In the genomic region with DNA sequence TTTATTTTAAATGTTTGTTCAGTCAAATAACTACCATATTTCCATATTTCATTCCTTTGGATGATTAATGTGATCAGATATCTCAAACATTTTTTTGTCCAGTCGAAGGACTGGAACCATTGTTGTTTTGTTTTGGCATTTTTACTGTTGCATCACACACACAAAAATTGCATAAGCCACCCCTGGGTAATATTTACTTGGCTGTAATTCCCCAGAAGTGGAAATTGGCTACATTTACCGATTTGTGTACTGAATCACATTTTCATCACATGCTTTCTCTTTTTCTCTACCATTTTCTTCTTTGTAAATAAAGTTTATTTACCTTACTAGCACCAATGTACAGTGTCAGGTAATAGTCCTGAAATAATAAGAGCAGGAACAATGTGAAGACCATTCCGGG, we compare ENCODE assay signal across 24 cellular contexts.
DNase-seq lines count a peak whose midpoint lies in the region; ATAC-seq and TF ChIP-seq lines count a peak whose summit lies in the region.
"Had no signal": no experiment of that assay in that cellular context is flagged by ENCODE, and none has a peak within 500 bp of the region (broad histone marks: within the 10 kb centered on the region; RNA-seq: fewer than 3 reads in every experiment).

No MANE protein-coding gene starts in this region.

- H3K36me3 Mint-ChIP-seq in Calu3 (ENCODE audit: insufficient read depth, unreplicated experiment) (peaks cover 9% of the 10 kb centered on the region), glutamatergic neuron (ENCODE audit: unreplicated experiment) (peaks cover 11% of the 10 kb centered on the region)
- H3K36me3 Mint-ChIP-seq: CD4-positive, CD25-positive, alpha-beta regulatory T cell had no signal

- H3K27me3 ChIP-seq in right lobe of liver: no peaks in the 10 kb centered on the region
- H3K27me3 ChIP-seq: BLaER1, Peyer's patch, SJCRH30 had no signal

- H3K27ac ChIP-seq in right lobe of liver: no peak overlapping the region
- H3K27ac ChIP-seq: BLaER1, GM23248, HL-60, Peyer's patch, SJCRH30 had no signal

- peak; percentile 49 to 78 (median 68) for ATAC-seq in right lobe of liver
- ATAC-seq in GM18868 (IDR thresholded peaks at IDR 0.05; ENCODE audit: unreplicated experiment): no peak
- ATAC-seq: SK-N-SH treated with all-trans-retinoic acid at 6 μM for 48 hours had no signal

- no peaks in the 10 kb centered on the region for H3K27me3 Mint-ChIP-seq in Calu3 (ENCODE audit: unreplicated experiment)
- no peaks in the 10 kb centered on the region for H3K27me3 Mint-ChIP-seq in glutamatergic neuron (ENCODE audit: unreplicated experiment)
- H3K27me3 Mint-ChIP-seq: CD4-positive, CD25-positive, alpha-beta regulatory T cell had no signal

- TF ChIP-seq CTCF in Calu3 (IDR thresholded peaks at IDR 0.05; ENCODE audit: unreplicated experiment) (no peak), fibroblast of mammary gland (conservative IDR thresholded peaks at IDR 0.05; ENCODE audit: control insufficient read depth, insufficient read depth, low read depth, low read length) (no peak), right lobe of liver (IDR thresholded peaks at IDR 0.05) (no peak), glutamatergic neuron (IDR thresholded peaks at IDR 0.05; ENCODE audit: partially characterized antibody, unreplicated experiment) (no peak)

- 26% methylated on average over 3 of the region's 3 CpGs for WGBS in right lobe of liver (ENCODE audit: insufficient coverage, low coverage, low lambda C conversion rate, missing lambda C conversion rate)

- H3K4me3 ChIP-seq in fibroblast of mammary gland (ENCODE audit: control insufficient read depth, low read depth, low read length) (no peak overlapping the region), right lobe of liver (no peak overlapping the region)
- H3K4me3 ChIP-seq: BLaER1, GM23248, Peyer's patch, SJCRH30 had no signal

- H3K27ac Mint-ChIP-seq in Calu3 (ENCODE audit: unreplicated experiment): peak overlapping the region; percentile 71
- H3K27ac Mint-ChIP-seq in glutamatergic neuron (ENCODE audit: unreplicated experiment): no peak overlapping the region
- H3K27ac Mint-ChIP-seq: CD4-positive, CD25-positive, alpha-beta regulatory T cell; H9; HFFc6 had no signal

- H3K4me1 Mint-ChIP-seq in Calu3 (ENCODE audit: low read depth, unreplicated experiment): peaks cover 22% of the 10 kb centered on the region
- no peaks in the 10 kb centered on the region for H3K4me1 Mint-ChIP-seq in glutamatergic neuron (ENCODE audit: low read depth, unreplicated experiment)
- H3K4me1 Mint-ChIP-seq: CD4-positive, CD25-positive, alpha-beta regulatory T cell had no signal

- TF ChIP-seq POLR2A in right lobe of liver (IDR thresholded peaks at IDR 0.05): no peak

- no peaks in the 10 kb centered on the region for H3K36me3 ChIP-seq in right lobe of liver
- H3K36me3 ChIP-seq: BLaER1, Peyer's patch, SJCRH30 had no signal

- no peaks in the 10 kb centered on the region for H3K9me3 ChIP-seq in right lobe of liver
- H3K9me3 ChIP-seq: BLaER1, SJCRH30 had no signal

- H3K4me3 Mint-ChIP-seq in Calu3 (ENCODE audit: low read depth, unreplicated experiment) (no peak overlapping the region), glutamatergic neuron (ENCODE audit: unreplicated experiment) (no peak overlapping the region)
- H3K4me3 Mint-ChIP-seq: H9, HFFc6 had no signal

- CTCF ChIA-PET in Calu3 (lab: Charles Lee): interaction anchor here (0.7 kb wide), 1 partner anchor 345 kb away, joined by 3 read pairs; no protein-coding TSS in a partner anchor

- DNase-seq in Calu3 (no peak), NCI-H69 (lab: John Stamatoyannopoulos, UW) (peak; percentile 49), fibroblast of mammary gland (ENCODE audit: low read depth) (peak; percentile 5), right lobe of liver (no peak), NCI-H526 (lab: John Stamatoyannopoulos, UW) (no peak), glutamatergic neuron (no peak)
- DNase-seq: CD4-positive, CD25-positive, alpha-beta regulatory T cell; DMS53; GM23248; H9; HFFc6; Karpas-422; NCI-H1092 treated with DMSO at 0.1 percent for 48 hours; NCI-H146; NCI-H1930; NCI-H2107; NCI-H446; NCI-H524 treated with DMSO at 0.1 percent for 48 hours; Peyer's patch; SJCRH30 had no signal

- intact Hi-C loops in Calu3 (cut with micrococcal nuclease; ENCODE audit: unreplicated experiment) (no loop called here), right lobe of liver (cut with DNase I) (no loop called here)

- H3K4me1 ChIP-seq in right lobe of liver: peaks cover 0 to 7% (median 0%) of the 10 kb centered on the region in 4 donors
- H3K4me1 ChIP-seq: BLaER1, Peyer's patch, SJCRH30 had no signal

- H3K9me3 Mint-ChIP-seq in Calu3 (ENCODE audit: low read depth, unreplicated experiment): peaks cover 3% of the 10 kb centered on the region
- peaks cover 2% of the 10 kb centered on the region for H3K9me3 Mint-ChIP-seq in glutamatergic neuron (ENCODE audit: unreplicated experiment)

- no TSS peak for BruUV-seq in Calu3 (replicated peaks; lab: Mats Ljungman, UMichigan)

Comparison
In these comparisons a context has a peak if more than half of its experiments do, and no peak if none do; other contexts are left out.
1. DNase-seq: peak in NCI-H69 (single experiment) and fibroblast of mammary gland (single experiment); none in Calu3 (single experiment), right lobe of liver (0 of 3), NCI-H526 (0 of 2) and glutamatergic neuron (single experiment).